ENCODE assay signal across 9 cellular contexts in the genomic region with DNA sequence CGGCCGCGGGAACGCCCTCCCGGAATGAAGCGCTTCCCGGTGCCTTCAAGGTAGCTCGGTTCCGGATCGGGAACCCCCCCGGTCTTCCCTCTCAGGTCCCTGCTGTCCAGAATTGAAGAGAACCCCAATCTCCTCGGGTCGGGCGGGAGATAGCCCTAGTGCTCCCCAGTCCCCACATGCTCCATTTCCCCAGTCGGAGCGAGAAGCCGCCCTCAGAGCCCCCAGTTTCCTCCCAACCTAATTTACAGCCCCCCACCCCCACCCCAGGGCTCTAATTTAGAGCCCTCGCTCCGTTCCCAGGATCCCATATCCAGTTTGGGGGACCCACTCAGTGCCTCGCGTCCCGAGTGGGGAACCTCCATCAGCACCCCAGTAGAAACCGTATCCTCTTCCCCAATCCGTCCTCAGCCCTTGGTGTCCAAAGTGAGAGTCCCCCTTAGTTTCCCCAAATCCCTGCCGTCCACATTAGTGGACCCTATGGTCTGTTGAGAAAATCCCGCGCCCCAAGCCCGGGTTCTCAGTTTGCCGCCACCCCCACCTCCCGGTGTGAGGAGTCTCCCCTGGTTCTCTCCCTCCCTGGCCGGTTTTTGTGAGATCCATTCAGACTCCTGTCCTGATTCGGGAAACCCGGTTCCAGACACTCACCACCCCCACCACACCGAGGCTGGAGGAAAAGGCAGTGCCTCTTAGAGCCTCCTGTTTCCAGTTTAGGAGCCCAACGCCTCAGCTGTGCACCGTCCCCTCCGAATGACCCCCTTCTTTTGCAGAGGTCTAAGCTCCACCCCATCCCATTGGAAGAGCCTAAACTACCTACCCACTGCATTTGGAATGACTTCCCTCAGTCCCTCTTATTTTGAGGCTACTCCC. TPM values are rescaled to one million over a fixed set of nuclear protein-coding genes. Genes with fewer than 3 reads are reported as not detected.
A peak's percentile ranks its signal among the peaks of the same experiment; 100 is the strongest.
DNase-seq lines count a peak whose midpoint lies in the region; ATAC-seq and TF ChIP-seq lines count a peak whose summit lies in the region.
"Had no signal": no experiment of that assay in that cellular context is flagged by ENCODE, and none has a peak within 500 bp of the region (broad histone marks: within the 10 kb centered on the region; RNA-seq: fewer than 3 reads in every experiment).

No MANE protein-coding gene starts in this region.

- 2% methylated on average over 37 of the region's 37 CpGs for WGBS in right cardiac atrium
- 6 to 23% (median 10%) methylated on average over 11 to 37 of the region's 37 CpGs for WGBS in adrenal gland, 4 donors

- H2AFZ ChIP-seq in GM23338 = peak overlapping the region; percentile 38; the same call in 1 of the 2 replicates

- H3K27me3 Mint-ChIP-seq in GM23338 (ENCODE audit: insufficient read depth, low read depth, poor library complexity) (peaks cover 27% of the 10 kb centered on the region), T-helper 17 cell (peaks cover 82% of the 10 kb centered on the region)

- no peak for TF ChIP-seq CTCF in GM23338 (conservative IDR thresholded peaks at IDR 0.05; ENCODE audit: low read depth in 2 of 2)
- TF ChIP-seq CTCF in adrenal gland (IDR thresholded peaks at IDR 0.05) = no peak

- no peaks in the 10 kb centered on the region for H3K9me2 ChIP-seq in GM23338 (ENCODE audit: insufficient read depth)

- intact Hi-C loops in right cardiac atrium (cut with DNase I) (no loop called here), adrenal gland (cut with DNase I) (no loop called here)

- no peaks in the 10 kb centered on the region for H3K36me3 ChIP-seq in GM23338 (ENCODE audit: insufficient read depth)
- H3K36me3 ChIP-seq in adrenal gland (replicated peaks in 1 of 2) = no peaks in the 10 kb centered on the region

- peaks cover 25% of the 10 kb centered on the region for H3K36me3 Mint-ChIP-seq in GM23338 (ENCODE audit: low read depth)
- peaks cover 5% of the 10 kb centered on the region for H3K36me3 Mint-ChIP-seq in T-helper 17 cell (ENCODE audit: low read depth)

- no peak for TF ChIP-seq POLR2A in adrenal gland (IDR thresholded peaks at IDR 0.05)

- peaks cover 6% of the 10 kb centered on the region; the same call in 1 of the 2 replicates for H4K20me1 ChIP-seq in GM23338 (replicated peaks; ENCODE audit: insufficient read depth)

- H3K9me3 ChIP-seq in T-helper 17 cell (ENCODE audit: control insufficient read depth, low read length, poor library complexity, severe bottlenecking) (no peaks in the 10 kb centered on the region), right cardiac atrium (ENCODE audit: control insufficient read depth, low read length) (no peaks in the 10 kb centered on the region), adrenal gland (replicated peaks in 1 of 3) (no peaks in the 10 kb centered on the region)

- peaks cover 54% of the 10 kb centered on the region for H3K27me3 ChIP-seq in GM23338 (ENCODE audit: insufficient read depth)
- no peaks in the 10 kb centered on the region for H3K27me3 ChIP-seq in right cardiac atrium (ENCODE audit: control insufficient read depth, insufficient read depth)
- no peaks in the 10 kb centered on the region for H3K27me3 ChIP-seq in adrenal gland

- peak overlapping the region; percentile 96 for H3K4me2 ChIP-seq in GM23338

- H3K79me2 ChIP-seq in GM23338 (replicated peaks; ENCODE audit: insufficient read depth) = 0 out of 2 replicates have a peak, but pooled peaks cover 7% of the 10 kb centered on the region

- H3K27ac Mint-ChIP-seq in GM23338 = peak overlapping the region; percentile 3; the same call in 1 of the 2 replicates
- H3K27ac Mint-ChIP-seq in T-helper 17 cell = peak overlapping the region; percentile 77

- peak; percentile 21 for ATAC-seq in GM23338
- ATAC-seq in T-helper 17 cell = no peak
- ATAC-seq in right cardiac atrium = no peak

- H3K4me1 ChIP-seq in GM23338 (ENCODE audit: insufficient read depth) (peaks cover 40% of the 10 kb centered on the region), right cardiac atrium (ENCODE audit: control insufficient read depth, insufficient read depth, low read length) (no peaks in the 10 kb centered on the region), adrenal gland (replicated peaks in 1 of 2) (peaks cover 11 to 17% of the 10 kb centered on the region in 2 donors)

- peak; percentile 62 for DNase-seq in GM23338 (ENCODE audit: low spot score)
- DNase-seq in T-helper 17 cell = no peak
- no peak for DNase-seq in right cardiac atrium
- DNase-seq in retina = peak; percentile 42
- no peak for DNase-seq in adrenal gland
- DNase-seq in NCI-H1048 (lab: John Stamatoyannopoulos, UW) = no peak
- no peak for DNase-seq in NK-92 treated with Interleukin-12 subunit alpha and Interleukin-12 subunit beta, amount 100 ng/mL, for 24 hours (lab: John Stamatoyannopoulos, UW)
- DNase-seq in midbrain (lab: John Stamatoyannopoulos, UW) = no peak
- DNase-seq: NCI-H2171 treated with DMSO at 0.1 percent for 48 hours had no signal

- peak overlapping the region; percentile 82 for H3K4me3 Mint-ChIP-seq in GM23338
- H3K4me3 Mint-ChIP-seq in T-helper 17 cell = peak overlapping the region; percentile 88

- peak overlapping the region; percentile 75 for H3K4me3 ChIP-seq in GM23338
- peak overlapping the region; percentile 68 for H3K4me3 ChIP-seq in right cardiac atrium (ENCODE audit: low read length)
- peak overlapping the region in 1 of 4 donors; percentile 83 for H3K4me3 ChIP-seq in adrenal gland

- no peaks in the 10 kb centered on the region; the same call in 2 of the 3 replicates for H3K9me3 Mint-ChIP-seq in GM23338

- H3K27ac ChIP-seq in GM23338 (ENCODE audit: low read depth) (no peak overlapping the region), right cardiac atrium (ENCODE audit: low read length) (no peak overlapping the region), adrenal gland (no peak overlapping the region)

- H3F3A ChIP-seq in GM23338 (replicated peaks; ENCODE audit: low read depth) = peaks cover 26% of the 10 kb centered on the region

- H3K4me1 Mint-ChIP-seq in GM23338 (peaks cover 54% of the 10 kb centered on the region), T-helper 17 cell (peaks cover 21% of the 10 kb centered on the region)

TF ChIP-seq in GM23338, 12 proteins besides CTCF, POLR2A, EP300 and RAD21:
- TF ChIP-seq POLR2AphosphoS5 (IDR thresholded peaks at IDR 0.05; ENCODE audit: low read depth) (0 out of 2 replicates have a peak, but pooled peaks have one; percentile 22), NANOG (IDR thresholded peaks at IDR 0.05; ENCODE audit: borderline replicate concordance) (no peak), EZH2 (IDR thresholded peaks at IDR 0.05; ENCODE audit: low read depth, unreplicated experiment) (peak; percentile 66)
TF ChIP-seq in GM23338: peak in this region for 2.

RNA-seq across cellular contexts. Expression of a gene that starts 0.7 kb away (rescaled TPM):
- total RNA-seq in GM23338 (2014; rRNA removed; shearing (Covaris generic)) = 8.1 and 12.8 TPM in 2 replicates
- polyA plus RNA-seq in GM23338 (2016; fragmentation: Nextera tagmentation; extraction: Ambion mirVana) = 16.9 and 19.2 TPM in 2 replicates
- not detected for total RNA-seq in T-helper 17 cell
- 10 to 100 TPM in 1 of 4 donors, 1 to 10 TPM in 3; 3.0 to 10.7 (median 5.1) TPM for total RNA-seq in right cardiac atrium
- polyA plus RNA-seq in right cardiac atrium = 2.1 TPM
- total RNA-seq in adrenal gland = 10 to 100 TPM in 3 of 8 donors, 1 to 10 TPM in 4, under 1 TPM in 1; 0.87 to 24.2 (median 8.4) TPM
- 1 to 10 TPM in 2 of 3 donors, under 1 TPM in 1; 0.88 to 8.8 (median 6.6) TPM for polyA plus RNA-seq in adrenal gland

RNA-seq across cellular contexts. Expression of a gene that starts 42.1 kb away (rescaled TPM):
- not detected in 2 replicates for total RNA-seq in GM23338 (2014; rRNA removed; shearing (Covaris generic))
- polyA plus RNA-seq in GM23338 (2016; fragmentation: Nextera tagmentation; extraction: Ambion mirVana) = not detected in 2 replicates
- total RNA-seq in T-helper 17 cell = not detected
- not detected for total RNA-seq in right cardiac atrium
- not detected for polyA plus RNA-seq in right cardiac atrium
- total RNA-seq in adrenal gland = 1 to 10 TPM in 7 of 8 donors, not detected in 1; 1.3 to 7.4 (median 4.4) TPM
- polyA plus RNA-seq in adrenal gland = 10 to 100 TPM in 1 of 3 donors, 1 to 10 TPM in 2; 4.0 to 18.7 (median 4.9) TPM

Comparison
In these comparisons a context has a peak if more than half of its experiments do, and no peak if none do; other contexts are left out.
1. DNase-seq: peak in GM23338 (single experiment) and retina (single experiment); none in T-helper 17 cell (0 of 3), right cardiac atrium (0 of 3), adrenal gland (0 of 7), NCI-H1048 (single experiment), NK-92 treated with Interleukin-12 subunit alpha and Interleukin-12 subunit beta, amount 100 ng/mL, for 24 hours (single experiment) and midbrain (single experiment).